Comparison of ENCODE assay signal across 9 cellular contexts in the genomic region with DNA sequence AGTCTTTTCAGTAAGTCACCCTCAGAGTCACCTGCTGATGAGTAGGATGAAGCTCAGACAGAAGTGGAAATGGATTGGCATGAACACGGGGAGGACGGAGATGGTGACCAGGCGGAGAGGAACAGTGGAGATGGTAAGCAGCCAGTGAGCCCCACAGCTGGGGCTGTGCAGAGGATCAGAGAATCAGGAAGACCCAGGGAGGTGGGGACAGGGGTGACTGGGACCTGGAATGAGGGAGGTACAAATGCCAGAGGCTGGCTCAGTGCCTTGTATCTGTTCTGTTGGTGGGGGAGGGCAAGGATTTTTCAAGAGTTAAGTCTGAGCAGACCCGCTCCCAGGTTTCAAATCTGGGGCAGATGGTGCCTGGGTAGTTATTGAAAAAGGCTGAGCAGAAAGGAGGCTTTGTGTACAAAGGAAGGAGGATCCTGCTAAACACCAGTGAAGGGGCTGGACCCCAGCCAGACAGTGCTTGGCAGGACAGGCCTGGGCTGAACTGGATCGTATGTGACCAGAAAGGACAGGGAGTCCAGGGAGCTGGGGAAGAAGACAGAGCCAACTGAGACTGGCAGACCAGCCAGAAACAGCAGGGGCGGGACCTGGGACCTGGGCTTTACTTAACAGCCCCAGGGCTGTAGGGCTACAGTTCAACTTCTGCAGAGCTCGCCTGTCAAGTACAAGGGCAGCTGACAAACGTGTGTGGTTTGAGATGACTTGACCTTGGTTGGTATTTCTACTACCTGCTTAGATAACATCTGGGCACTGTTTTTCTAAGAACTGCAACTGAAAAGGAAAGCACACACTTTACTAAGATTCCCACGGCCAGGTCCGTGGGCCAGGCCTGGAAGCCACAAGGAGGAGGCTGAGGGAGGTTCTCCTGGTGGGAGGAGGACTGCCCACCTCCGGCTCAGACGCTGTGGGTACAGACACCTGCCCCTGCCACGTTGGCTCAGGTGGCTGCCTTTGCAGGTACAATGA. TPM values are rescaled to one million over a fixed set of nuclear protein-coding genes. Genes with fewer than 3 reads are reported as not detected.
DNase-seq lines count a peak whose midpoint lies in the region; ATAC-seq and TF ChIP-seq lines count a peak whose summit lies in the region.
"Had no signal": no experiment of that assay in that cellular context is flagged by ENCODE, and none has a peak within 500 bp of the region (broad histone marks: within the 10 kb centered on the region; RNA-seq: fewer than 3 reads in every experiment).

No MANE protein-coding gene starts in this region.

- no peaks in the 10 kb centered on the region for H3K79me2 ChIP-seq in GM23248 (ENCODE audit: insufficient read depth)

- no peak overlapping the region for H3K4me3 ChIP-seq in left ventricle myocardium inferior
- H3K4me3 ChIP-seq in urinary bladder (ENCODE audit: low read depth, low read length) = no peak overlapping the region
- H3K4me3 ChIP-seq in GM23248 = no peak overlapping the region

- no peak overlapping the region for H2AFZ ChIP-seq in GM23248

- no peak overlapping the region for H3K4me2 ChIP-seq in GM23248 (ENCODE audit: unreplicated experiment)

- no peaks in the 10 kb centered on the region for H3F3A ChIP-seq in GM23248 (ENCODE audit: insufficient read depth)

- intact Hi-C loops in Right ventricle myocardium inferior (cut with DNase I) (loop anchor here (2.0 kb wide), 1 partner anchor 73 kb away; no protein-coding TSS in a partner anchor), cardiac septum (cut with DNase I) (loop anchor here (5.0 kb wide), 1 partner anchor 70 kb away; no protein-coding TSS in a partner anchor), left ventricle myocardium inferior (cut with micrococcal nuclease) (no loop called here)

- H3K9me3 ChIP-seq in left ventricle myocardium inferior (replicated peaks) (peaks cover 17% of the 10 kb centered on the region), GM23248 (ENCODE audit: low read depth) (no peaks in the 10 kb centered on the region)

- no peak overlapping the region for H3K27ac ChIP-seq in left ventricle myocardium inferior (replicated peaks)
- peak overlapping the region; percentile 42 for H3K27ac ChIP-seq in urinary bladder (ENCODE audit: low read depth)
- no peak overlapping the region for H3K27ac ChIP-seq in GM23248

- peak; percentile 42 for ATAC-seq in Right ventricle myocardium inferior
- ATAC-seq: naive thymus-derived CD4-positive, alpha-beta T cell had no signal

- peaks cover 18% of the 10 kb centered on the region for H3K4me1 ChIP-seq in left ventricle myocardium inferior
- no peaks in the 10 kb centered on the region for H3K4me1 ChIP-seq in urinary bladder (ENCODE audit: insufficient read depth)
- no peaks in the 10 kb centered on the region for H3K4me1 ChIP-seq in GM23248 (ENCODE audit: insufficient read depth)

- H4K20me1 ChIP-seq in GM23248 (ENCODE audit: insufficient read depth) = no peaks in the 10 kb centered on the region

- DNase-seq in Right ventricle myocardium inferior (ENCODE audit: missing footprints) (peak; percentile 67), cardiac septum (ENCODE audit: low spot score) (no peak), NCI-H2171 (lab: John Stamatoyannopoulos, UW) (peak; percentile 27), left ventricle myocardium inferior (peak; percentile 33), GM23248 (no peak), LoVo (ENCODE audit: low spot score) (no peak)
- no peak for DNase-seq in activated effector memory CD4-positive, alpha-beta T cell treated with anti-CD3 and anti-CD28 coated beads, Interleukin-2, amount 50 U/mL, for 16 hours
- DNase-seq: naive thymus-derived CD4-positive, alpha-beta T cell had no signal

- peaks cover 4% of the 10 kb centered on the region for H3K27me3 ChIP-seq in left ventricle myocardium inferior (ENCODE audit: low read depth)
- peaks cover 28% of the 10 kb centered on the region for H3K27me3 ChIP-seq in GM23248 (replicated peaks; ENCODE audit: insufficient read depth)

- H3K9me2 ChIP-seq in GM23248 (ENCODE audit: insufficient read depth) = no peaks in the 10 kb centered on the region

- in situ Hi-C loops in GM23248 (cut with MboI) = no loop called here

- H3K36me3 ChIP-seq in left ventricle myocardium inferior (no peaks in the 10 kb centered on the region), urinary bladder (ENCODE audit: insufficient read depth) (no peaks in the 10 kb centered on the region), GM23248 (ENCODE audit: low read depth) (no peaks in the 10 kb centered on the region)

- H3K9ac ChIP-seq in GM23248 = no peak overlapping the region

- TF ChIP-seq CTCF in left ventricle myocardium inferior (IDR thresholded peaks at IDR 0.05; ENCODE audit: borderline replicate concordance) = no peak

- 66% methylated on average over 13 of the region's 13 CpGs for WGBS in urinary bladder
- WGBS in GM23248 (ENCODE audit: low coverage in 1 of 2, low lambda C conversion rate in 2 of 2, missing lambda C conversion rate in 2 of 2), 2 experiments = 52% methylated on average over 13 of the region's 13 CpGs

RNA-seq across cellular contexts. Expression of a gene that starts 13.2 kb away (rescaled TPM):
- not detected for total RNA-seq in Right ventricle myocardium inferior
- not detected for total RNA-seq in cardiac septum
- total RNA-seq in left ventricle myocardium inferior = 0.38 TPM
- total RNA-seq in urinary bladder = 1.9 TPM
- polyA plus RNA-seq in urinary bladder = 0.10 TPM
- not detected in 2 replicates for total RNA-seq in GM23248 (2014; rRNA removed; shearing (Covaris generic))
- polyA plus RNA-seq in GM23248 (2016; fragmentation: Nextera tagmentation; extraction: Ambion mirVana) = not detected in 2 replicates
- polyA plus RNA-seq: naive thymus-derived CD4-positive, alpha-beta T cell had no signal

RNA-seq across cellular contexts. Expression of a gene that starts 18.8 kb away (rescaled TPM):
- 29.5 TPM for total RNA-seq in Right ventricle myocardium inferior
- total RNA-seq in cardiac septum = 34.1 TPM
- total RNA-seq in left ventricle myocardium inferior = 32.7 TPM
- 151 TPM for total RNA-seq in urinary bladder
- 23.1 TPM for polyA plus RNA-seq in urinary bladder
- 63.6 and 78.7 TPM in 2 replicates for total RNA-seq in GM23248 (2014; rRNA removed; shearing (Covaris generic))
- 44.4 and 54.2 TPM in 2 replicates for polyA plus RNA-seq in GM23248 (2016; fragmentation: Nextera tagmentation; extraction: Ambion mirVana)

Comparison
In these comparisons a context has a peak if more than half of its experiments do, and no peak if none do; other contexts are left out.
1. DNase-seq: peak in Right ventricle myocardium inferior (single experiment), NCI-H2171 (single experiment) and left ventricle myocardium inferior (single experiment); none in cardiac septum (single experiment), activated effector memory CD4-positive, alpha-beta T cell treated with anti-CD3 and anti-CD28 coated beads, Interleukin-2, amount 50 U/mL, for 16 hours (single experiment), GM23248 (single experiment) and LoVo (single experiment).